ENCODE assay signal across 11 cellular contexts in genomic region chr13:112687836-112688559, GRCh38. TPM values are rescaled to one million over a fixed set of nuclear protein-coding genes. Genes with fewer than 3 reads are reported as not detected.
DNase-seq lines count a peak whose midpoint lies in the region; ATAC-seq and TF ChIP-seq lines count a peak whose summit lies in the region.
"Had no signal": no experiment of that assay in that cellular context is flagged by ENCODE, and none has a peak within 500 bp of the region (broad histone marks: within the 10 kb centered on the region; RNA-seq: fewer than 3 reads in every experiment).

No MANE protein-coding gene starts in this region.

- no peak for TF ChIP-seq CTCF in CD8-positive, alpha-beta T cell (IDR thresholded peaks at IDR 0.05)
- TF ChIP-seq CTCF in coronary artery (IDR thresholded peaks at IDR 0.05) (no peak), neural crest cell (conservative IDR thresholded peaks at IDR 0.05) (no peak)

- peak overlapping the region; percentile 85 for H3K4me3 Mint-ChIP-seq in CD8-positive, alpha-beta T cell
- H3K4me3 Mint-ChIP-seq in IgD-negative memory B cell, result peak overlapping the region; percentile 29 to 88 (median 86)
- H3K4me3 Mint-ChIP-seq in neural crest cell, result peak overlapping the region; percentile 85

- POLR2A ChIA-PET in CD8-positive, alpha-beta T cell (lab: Charles Lee), result no interaction called here

- H3K9me3 Mint-ChIP-seq in CD8-positive, alpha-beta T cell, result no peaks in the 10 kb centered on the region
- H3K9me3 Mint-ChIP-seq in IgD-negative memory B cell (no peaks in the 10 kb centered on the region), neural crest cell (no peaks in the 10 kb centered on the region)

- no peaks in the 10 kb centered on the region for H3K27me3 Mint-ChIP-seq in CD8-positive, alpha-beta T cell (ENCODE audit: low read depth)
- no peaks in the 10 kb centered on the region for H3K27me3 Mint-ChIP-seq in IgD-negative memory B cell
- no peaks in the 10 kb centered on the region for H3K27me3 Mint-ChIP-seq in neural crest cell (ENCODE audit: low read depth)

- peak overlapping the region; percentile 86 for H3K27ac Mint-ChIP-seq in CD8-positive, alpha-beta T cell
- H3K27ac Mint-ChIP-seq in IgD-negative memory B cell, result peak overlapping the region; percentile 8 to 91 (median 38)
- no peak overlapping the region for H3K27ac Mint-ChIP-seq in neural crest cell (ENCODE audit: unreplicated experiment)

- ATAC-seq in CD8-positive, alpha-beta T cell, result no peak
- ATAC-seq in GM18520 (IDR thresholded peaks at IDR 0.05; ENCODE audit: unreplicated experiment) (no peak), HG03442 (IDR thresholded peaks at IDR 0.05; ENCODE audit: unreplicated experiment) (no peak)
- ATAC-seq: Panc1 had no signal

- H3K36me3 ChIP-seq in CD8-positive, alpha-beta T cell (ENCODE audit: insufficient read depth, low read length), result no peaks in the 10 kb centered on the region

- H3K36me3 Mint-ChIP-seq in CD8-positive, alpha-beta T cell, result peaks cover 3% of the 10 kb centered on the region
- no peaks in the 10 kb centered on the region for H3K36me3 Mint-ChIP-seq in IgD-negative memory B cell
- no peaks in the 10 kb centered on the region for H3K36me3 Mint-ChIP-seq in neural crest cell (ENCODE audit: low read depth)

- H3K4me1 ChIP-seq in CD8-positive, alpha-beta T cell (ENCODE audit: insufficient read depth, low read length), result peaks cover 24% of the 10 kb centered on the region

- DNase-seq in CD8-positive, alpha-beta T cell, result peak in 1 of 7 experiments; percentile 25
- peak; percentile 65 for DNase-seq in coronary artery (ENCODE audit: low spot score)
- no peak for DNase-seq in neural crest cell (ENCODE audit: low read depth, low spot score)
- no peak for DNase-seq in NCI-H146 treated with DMSO at 0.1 percent for 48 hours (lab: John Stamatoyannopoulos, UW; ENCODE audit: unreplicated experiment)
- DNase-seq in glomerular visceral epithelial cell (ENCODE audit: extremely low spot score), result no peak
- DNase-seq: activated gamma-delta T cell treated with Interleukin-2 at 50 U/mL for 16 hours, DMS 273 treated with DMSO at 0.1 percent for 48 hours had no signal

- no peak overlapping the region for H3K27ac ChIP-seq in CD8-positive, alpha-beta T cell (ENCODE audit: low read depth, low read length)
- H3K27ac ChIP-seq in coronary artery, result peak overlapping the region in 1 of 2 donors; percentile 93

- CTCF ChIA-PET in CD8-positive, alpha-beta T cell (lab: Charles Lee), result interaction anchor here (0.6 kb wide), 1 partner anchor 506 kb away, joined by 4 read pairs; no protein-coding TSS in a partner anchor

- H3K27me3 ChIP-seq in CD8-positive, alpha-beta T cell (ENCODE audit: insufficient read depth, low read length), result no peaks in the 10 kb centered on the region

- H3K4me3 ChIP-seq in CD8-positive, alpha-beta T cell (ENCODE audit: low read depth, low read length), result no peak overlapping the region
- no peak overlapping the region for H3K4me3 ChIP-seq in coronary artery

- peaks cover 42% of the 10 kb centered on the region for H3K4me1 Mint-ChIP-seq in CD8-positive, alpha-beta T cell (ENCODE audit: low read depth)
- H3K4me1 Mint-ChIP-seq in IgD-negative memory B cell (peaks cover 26 to 32% (median 31%) of the 10 kb centered on the region in 3 donors), neural crest cell (peaks cover 38% of the 10 kb centered on the region)

- intact Hi-C loops in CD8-positive, alpha-beta T cell (cut with DNase I, micrococcal nuclease), result loop anchor here in 1 of 2 experiments (5.0 kb wide), 1 partner anchor 46 kb away; no protein-coding TSS in a partner anchor

- no peaks in the 10 kb centered on the region for H3K9me3 ChIP-seq in CD8-positive, alpha-beta T cell (ENCODE audit: low read length)

RNA-seq across cellular contexts. Expression of gene ATP11A, which starts 1.8 kb away (rescaled TPM):
- total RNA-seq in CD8-positive, alpha-beta T cell, result 10 to 100 TPM; 20.7 to 22.1 TPM
- 2.9 TPM for polyA plus RNA-seq in IgD-negative memory B cell
- total RNA-seq in neural crest cell, result 97.4 and 99.1 TPM in 2 replicates
